In the genomic region with DNA sequence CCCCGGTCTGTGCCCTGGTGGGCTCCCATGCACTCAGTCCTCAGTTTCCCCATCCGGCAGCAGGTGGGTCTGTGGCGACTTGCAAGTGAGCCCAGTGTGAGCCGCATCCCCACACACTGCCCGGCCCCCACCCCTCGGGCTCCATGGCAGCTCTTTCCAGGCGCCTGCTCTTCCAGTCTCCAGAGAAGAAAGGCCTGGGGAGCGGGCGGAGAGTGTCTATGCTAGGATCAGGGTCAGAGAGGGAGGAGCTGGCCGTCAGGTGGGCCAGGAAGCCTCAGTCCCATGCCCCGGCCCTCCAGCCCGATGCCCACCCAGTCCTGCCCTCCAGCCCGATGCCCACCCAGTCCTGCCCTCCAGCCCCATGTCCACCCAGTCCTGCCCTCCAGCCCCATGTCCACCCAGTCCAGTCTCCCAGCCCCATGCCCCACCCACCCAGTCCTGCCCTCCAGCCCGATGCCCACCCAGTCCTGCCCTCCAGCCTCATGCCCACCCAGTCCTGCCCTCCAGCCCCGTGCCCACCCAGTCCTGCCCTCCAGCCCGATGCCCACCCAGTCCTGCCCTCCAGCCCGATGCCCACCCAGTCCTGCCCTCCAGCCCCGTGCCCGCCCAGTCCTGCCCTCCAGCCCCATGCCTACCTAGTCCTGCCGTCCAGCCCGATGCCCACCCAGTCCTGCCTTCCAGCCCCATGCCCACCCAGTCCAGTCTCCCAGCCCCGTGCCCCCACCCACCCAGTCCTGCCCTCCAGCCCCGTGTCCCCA, we compare ENCODE assay signal across 34 cellular contexts.
"Had no signal": no experiment of that assay in that cellular context is flagged by ENCODE, and none has a peak within 500 bp of the region (broad histone marks: within the 10 kb centered on the region; RNA-seq: fewer than 3 reads in every experiment).

No MANE protein-coding gene starts in this region.

- H3K4me3 ChIP-seq: MG63 had no signal

- H3K27ac ChIP-seq: KMS-11 had no signal

- H3K27me3 ChIP-seq: MG63 had no signal

- DNase-seq: Karpas-422, Kasumi-1, MG63, MM.1S, MV-4-11, NCI-H1048, NCI-H1092, NCI-H1092 treated with DMSO at 0.1 percent for 48 hours, NCI-H1105, NCI-H1417, NCI-H1417 treated with DMSO at 0.1 percent for 48 hours, NCI-H1436, NCI-H1436 treated with DMSO at 0.1 percent for 48 hours, NCI-H146, NCI-H1694, NCI-H1694 treated with DMSO at 0.1 percent for 48 hours, NCI-H187, NCI-H187 treated with DMSO at 0.1 percent for 48 hours, NCI-H1930, NCI-H2029, NCI-H2029 treated with DMSO at 0.1 percent for 48 hours, NCI-H2081, NCI-H2081 treated with DMSO at 0.1 percent for 48 hours, NCI-H2107, NCI-H2171, NCI-H2171 treated with DMSO at 0.1 percent for 48 hours, NCI-H2227 treated with DMSO at 0.1 percent for 48 hours, NCI-H226, NCI-H345, NCI-H446, NCI-H446 treated with DMSO at 0.1 percent for 48 hours, NCI-H510A, NCI-H510A treated with DMSO at 0.1 percent for 48 hours had no signal

- H3K9ac ChIP-seq: KMS-11 had no signal

- H3K36me3 ChIP-seq: MG63 had no signal

- H3K9me3 ChIP-seq: MG63 had no signal

- H3K4me2 ChIP-seq: KMS-11 had no signal
